18 cellular contexts compared by ENCODE assay signal in the genomic region with DNA sequence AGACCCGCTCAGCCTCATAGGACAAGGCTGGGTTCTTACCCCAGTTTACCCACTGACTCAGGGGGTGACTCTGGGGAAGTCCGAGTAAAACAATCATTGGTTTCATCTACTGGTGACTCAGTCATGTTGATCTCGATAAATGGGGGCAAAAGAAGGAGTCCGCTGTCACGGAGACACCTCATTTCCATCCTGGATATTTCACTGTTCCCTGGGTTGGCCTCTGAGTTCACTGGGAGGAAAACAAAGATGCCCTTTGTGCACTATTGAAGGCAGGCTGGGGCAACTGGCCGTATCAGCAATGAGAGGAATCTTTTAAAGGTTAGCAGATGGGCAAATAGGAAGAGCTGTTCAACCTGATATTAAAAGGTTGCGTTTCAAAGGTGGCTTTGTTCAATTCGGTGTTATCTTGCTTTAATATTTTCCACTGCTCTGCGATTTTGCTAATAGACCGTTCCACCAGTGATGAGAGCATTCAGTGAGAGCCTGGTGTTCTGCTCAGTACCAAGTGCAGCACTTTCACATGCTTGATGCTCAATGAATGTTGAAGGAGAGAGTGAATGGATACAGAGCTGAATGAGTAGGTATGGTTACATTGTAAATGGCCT.
"Had no signal": no experiment of that assay in that cellular context is flagged by ENCODE, and none has a peak within 500 bp of the region (broad histone marks: within the 10 kb centered on the region; RNA-seq: fewer than 3 reads in every experiment).

No MANE protein-coding gene starts in this region.

- H3K36me3 Mint-ChIP-seq: activated naive CD4-positive, alpha-beta T cell treated with anti-CD3 and anti-CD28 coated beads, Interleukin-2, amount 10 ng/mL, durations not matched to agents 7 days and 5 days; mesothelial cell of epicardium; T-cell had no signal

- DNase-seq: activated CD4-positive, alpha-beta T cell treated with anti-CD3 and anti-CD28 coated beads, Interleukin-2, amount 50 U/mL, for 4 hours; activated naive CD4-positive, alpha-beta T cell treated with anti-CD3 and anti-CD28 coated beads, Interleukin-2, amount 10 ng/mL, durations not matched to agents 7 days and 5 days; glutamatergic neuron; left cardiac atrium; lower lobe of right lung; stimulated activated CD4-positive, alpha-beta T cell treated with anti-CD3 and anti-CD28 coated beads, Interleukin-4, amount 100 ng/mL, for 1 hour; stimulated activated naive CD4-positive, alpha-beta T cell treated with Interleukin-2 at 50 U/mL for 16 hours; T-cell; T1000; upper lobe of left lung had no signal

- H3K27me3 Mint-ChIP-seq: activated naive CD4-positive, alpha-beta T cell treated with anti-CD3 and anti-CD28 coated beads, Interleukin-2, amount 10 ng/mL, durations not matched to agents 7 days and 5 days had no signal

- H3K27ac Mint-ChIP-seq: activated naive CD4-positive, alpha-beta T cell treated with anti-CD3 and anti-CD28 coated beads, Interleukin-2, amount 10 ng/mL, durations not matched to agents 7 days and 5 days; activated T-helper 17 cell treated with anti-CD3 and anti-CD28 coated beads, Interleukin-2, amount 50 U/mL, for 72 hours; mesothelial cell of epicardium; T-cell had no signal

- ATAC-seq: activated CD4-positive, CD25-positive, alpha-beta regulatory T cell treated with anti-CD3 and anti-CD28 coated beads, Interleukin-2, amount 50 U/mL, for 24 hours; activated T-helper 17 cell treated with anti-CD3 and anti-CD28 coated beads, Interleukin-2, amount 50 U/mL, for 72 hours; lower lobe of right lung; T-cell had no signal

- H2AFZ ChIP-seq: parathyroid adenoma had no signal

- H3K9me3 Mint-ChIP-seq: activated naive CD4-positive, alpha-beta T cell treated with anti-CD3 and anti-CD28 coated beads, Interleukin-2, amount 10 ng/mL, durations not matched to agents 7 days and 5 days; activated T-helper 17 cell treated with anti-CD3 and anti-CD28 coated beads, Interleukin-2, amount 50 U/mL, for 72 hours; mesothelial cell of epicardium; T-cell had no signal

- H3K27ac ChIP-seq: ascending aorta, esophagus muscularis mucosa, lower lobe of right lung, parathyroid adenoma, SK-N-MC, suprapubic skin, upper lobe of left lung had no signal

- H3K27me3 ChIP-seq: ascending aorta, esophagus muscularis mucosa, upper lobe of left lung had no signal

- H3K4me3 Mint-ChIP-seq: activated naive CD4-positive, alpha-beta T cell treated with anti-CD3 and anti-CD28 coated beads, Interleukin-2, amount 10 ng/mL, durations not matched to agents 7 days and 5 days; activated T-helper 17 cell treated with anti-CD3 and anti-CD28 coated beads, Interleukin-2, amount 50 U/mL, for 72 hours; mesothelial cell of epicardium; T-cell had no signal

- H3K36me3 ChIP-seq: ascending aorta, esophagus muscularis mucosa, lower lobe of right lung, suprapubic skin, upper lobe of left lung had no signal

- H3K9me3 ChIP-seq: ascending aorta, esophagus muscularis mucosa, lower lobe of right lung, suprapubic skin, upper lobe of left lung had no signal

- H3K4me1 Mint-ChIP-seq: activated naive CD4-positive, alpha-beta T cell treated with anti-CD3 and anti-CD28 coated beads, Interleukin-2, amount 10 ng/mL, durations not matched to agents 7 days and 5 days; activated T-helper 17 cell treated with anti-CD3 and anti-CD28 coated beads, Interleukin-2, amount 50 U/mL, for 72 hours; mesothelial cell of epicardium; T-cell had no signal

- H3K4me3 ChIP-seq: ascending aorta, esophagus muscularis mucosa, lower lobe of right lung, SK-N-MC, suprapubic skin, upper lobe of left lung had no signal

- H3K9ac ChIP-seq: parathyroid adenoma had no signal

- H3K4me1 ChIP-seq: ascending aorta, lower lobe of right lung, parathyroid adenoma, suprapubic skin, upper lobe of left lung had no signal

- H3K79me2 ChIP-seq: parathyroid adenoma had no signal
